26 cellular contexts compared by ENCODE assay signal in genomic region chr2:84788027-84788426, GRCh38.
"Had no signal": no experiment of that assay in that cellular context is flagged by ENCODE, and none has a peak within 500 bp of the region (broad histone marks: within the 10 kb centered on the region; RNA-seq: fewer than 3 reads in every experiment).

No MANE protein-coding gene starts in this region.

- H3K4me3 Mint-ChIP-seq: immature natural killer cell, mesothelial cell of epicardium, naive B cell had no signal

- H3K27ac ChIP-seq: coronary artery, dorsolateral prefrontal cortex, esophagus muscularis mucosa, foreskin keratinocyte, gastroesophageal sphincter, hepatocyte, lower lobe of right lung had no signal

- ATAC-seq: foreskin keratinocyte, gastroesophageal sphincter, left colon, left lobe of liver, lower lobe of right lung, mucosa of descending colon had no signal

- H3K4me2 ChIP-seq: hepatocyte had no signal

- H3K9me3 ChIP-seq: esophagus muscularis mucosa, gastroesophageal sphincter, heart left ventricle, lower lobe of right lung, mucosa of descending colon had no signal

- H3K36me3 ChIP-seq: esophagus muscularis mucosa, gastroesophageal sphincter, heart left ventricle, lower lobe of right lung had no signal

- H2AFZ ChIP-seq: hepatocyte had no signal

- H3K4me3 ChIP-seq: coronary artery, dorsolateral prefrontal cortex, esophagus muscularis mucosa, gastroesophageal sphincter, heart left ventricle, hepatocyte, lower lobe of right lung, mucosa of descending colon had no signal

- H3K27me3 ChIP-seq: dorsolateral prefrontal cortex, esophagus muscularis mucosa, gastroesophageal sphincter, heart left ventricle, hepatocyte had no signal

- H3K79me2 ChIP-seq: hepatocyte had no signal

- H3K4me1 Mint-ChIP-seq: mesothelial cell of epicardium had no signal

- FAIRE-seq: colon, endothelial cell of umbilical vein, frontal cortex, kidney had no signal

- DNase-seq: dermis blood vessel endothelial cell; dorsolateral prefrontal cortex; effector CD4-positive, alpha-beta T cell; effector memory CD4-positive, alpha-beta T cell; foreskin keratinocyte; heart left ventricle; hypothalamus; immature natural killer cell; islet precursor cell; kidney; kidney glomerular epithelial cell; left colon; left ventricle myocardium superior; lower lobe of right lung; mesenchymal stem cell; mucosa of descending colon; naive B cell had no signal

- H3K27ac Mint-ChIP-seq: mesothelial cell of epicardium had no signal

- H3K36me3 Mint-ChIP-seq: mesothelial cell of epicardium, naive B cell had no signal

- H3K4me1 ChIP-seq: esophagus muscularis mucosa, foreskin keratinocyte, gastroesophageal sphincter, lower lobe of right lung had no signal
